Comparison of ENCODE assay signal across 8 cellular contexts in genomic region chr12:6825398-6826124, GRCh38. TPM values are rescaled to one million over a fixed set of nuclear protein-coding genes. Genes with fewer than 3 reads are reported as not detected.
DNase-seq lines count a peak whose midpoint lies in the region; ATAC-seq and TF ChIP-seq lines count a peak whose summit lies in the region.

No MANE protein-coding gene starts in this region.

- peak; percentile 94 for DNase-seq in AG08396 (ENCODE audit: low spot score)
- DNase-seq in GM19240 (ENCODE audit: insufficient read length, low spot score): peak; percentile 94
- peak; percentile 81 to 84 for DNase-seq in NCI-H2081 (lab: John Stamatoyannopoulos, UW)
- peak; percentile 93 for DNase-seq in WERI-Rb-1
- DNase-seq in T47D (ENCODE audit: low read depth in 1 of 2, low spot score in 1 of 2): peak; percentile 64 to 70
- DNase-seq in spleen: peak; percentile 93

- intact Hi-C loops in spleen (cut with DNase I; ENCODE audit: low total_unique reads): loop anchor here (10.0 kb wide), 1 partner anchor 71 kb away; the partner anchor contains the start of gene MLF2

- 6 to 20% (median 17%) methylated on average over 16 to 19 of the region's 19 CpGs for WGBS in spleen, 5 donors

- H3K27me3 ChIP-seq in WERI-Rb-1 (ENCODE audit: insufficient read depth, low read depth, severe bottlenecking) (no peaks in the 10 kb centered on the region), iPS-20b (ENCODE audit: insufficient read depth, low read length) (peaks cover 39% of the 10 kb centered on the region), spleen (replicated peaks in 1 of 7) (peaks cover 0 to 100% (median 55%) of the 10 kb centered on the region in 7 donors)

- ATAC-seq in HG02852 (IDR thresholded peaks at IDR 0.05; ENCODE audit: unreplicated experiment): no peak

- peak; percentile 93 for TF ChIP-seq CTCF in WERI-Rb-1 (IDR thresholded peaks at IDR 0.05; ENCODE audit: low read depth, low read length)
- peak; percentile 87 to 98 (median 94) for TF ChIP-seq CTCF in spleen (IDR thresholded peaks at IDR 0.05 in 8 of 11, conservative IDR thresholded peaks at IDR 0.05 in 3 of 11)

- peaks cover 28% of the 10 kb centered on the region for H3K4me1 ChIP-seq in iPS-20b (ENCODE audit: insufficient read depth, low read length)
- peaks cover 4 to 71% (median 58%) of the 10 kb centered on the region in 6 donors for H3K4me1 ChIP-seq in spleen

- no peak overlapping the region for H3K9ac ChIP-seq in iPS-20b (ENCODE audit: low read depth, low read length)

- TF ChIP-seq POLR2A in spleen (IDR thresholded peaks at IDR 0.05): no peak

- H3K36me3 ChIP-seq in WERI-Rb-1: peaks cover 34% of the 10 kb centered on the region
- peaks cover 7% of the 10 kb centered on the region for H3K36me3 ChIP-seq in iPS-20b (ENCODE audit: insufficient read depth, low read depth, low read length)
- H3K36me3 ChIP-seq in spleen: no peaks in the 10 kb centered on the region

- H3K9me3 ChIP-seq in WERI-Rb-1 (ENCODE audit: severe bottlenecking): no peaks in the 10 kb centered on the region
- H3K9me3 ChIP-seq in iPS-20b (ENCODE audit: insufficient read depth, low read depth, low read length): no peaks in the 10 kb centered on the region
- H3K9me3 ChIP-seq in spleen: no peaks in the 10 kb centered on the region

- no peak overlapping the region for H3K4me3 ChIP-seq in WERI-Rb-1 (ENCODE audit: low read depth, low read length)
- peak overlapping the region; percentile 54; the same call in 1 of the 2 replicates for H3K4me3 ChIP-seq in iPS-20b (ENCODE audit: low read length)
- H3K4me3 ChIP-seq in spleen: peak overlapping the region in 1 of 8 donors; percentile 5

- peak overlapping the region; percentile 25 for H3K27ac ChIP-seq in WERI-Rb-1
- H3K27ac ChIP-seq in iPS-20b (ENCODE audit: low read length): no peak overlapping the region
- no peak overlapping the region for H3K27ac ChIP-seq in spleen

- in situ Hi-C loops in T47D (cut with HindIII; ENCODE audit: low pct_unique_long_range_greater_than_20kb, low sequenced_read_pairs): no loop called here

RNA-seq across cellular contexts. Expression of gene P3H3, which starts 2.6 kb away (rescaled TPM):
- 10 to 100 TPM in 2 of 7 donors, 1 to 10 TPM in 5; 4.2 to 11.7 (median 6.8) TPM for total RNA-seq in spleen
- 1 to 10 TPM; 4.6 to 6.9 (median 4.7) TPM for polyA plus RNA-seq in spleen

RNA-seq across cellular contexts. Expression of gene GPR162, which starts 3.9 kb away (rescaled TPM):
- 1 to 10 TPM; 2.1 to 7.1 (median 4.0) TPM for total RNA-seq in spleen
- 10 to 100 TPM in 2 of 3 donors, 1 to 10 TPM in 1; 5.0 to 14.7 (median 10.3) TPM for polyA plus RNA-seq in spleen

RNA-seq across cellular contexts. Expression of gene GNB3, which starts 15.2 kb away (rescaled TPM):
- 1 to 10 TPM in 6 of 7 donors, under 1 TPM in 1; 0.75 to 3.9 (median 2.6) TPM for total RNA-seq in spleen
- 1 to 10 TPM in 1 of 3 donors, under 1 TPM in 2; 0.93 to 1.3 (median 0.94) TPM for polyA plus RNA-seq in spleen

RNA-seq across cellular contexts. Expression of gene CDCA3, which starts 25.5 kb away (rescaled TPM):
- total RNA-seq in spleen: 10 to 100 TPM in 1 of 7 donors, 1 to 10 TPM in 6; 1.9 to 10.2 (median 5.8) TPM
- polyA plus RNA-seq in spleen: 10 to 100 TPM in 1 of 3 donors, 1 to 10 TPM in 2; 3.6 to 18.1 (median 5.1) TPM

RNA-seq across cellular contexts. Expression of gene USP5, which starts 26.4 kb away (rescaled TPM):
- total RNA-seq in spleen: 10 to 100 TPM; 29.8 to 62.4 (median 53.5) TPM
- polyA plus RNA-seq in spleen: 10 to 100 TPM; 23.1 to 40.5 (median 23.6) TPM
